26 cellular contexts compared by ENCODE assay signal in the genomic region with DNA sequence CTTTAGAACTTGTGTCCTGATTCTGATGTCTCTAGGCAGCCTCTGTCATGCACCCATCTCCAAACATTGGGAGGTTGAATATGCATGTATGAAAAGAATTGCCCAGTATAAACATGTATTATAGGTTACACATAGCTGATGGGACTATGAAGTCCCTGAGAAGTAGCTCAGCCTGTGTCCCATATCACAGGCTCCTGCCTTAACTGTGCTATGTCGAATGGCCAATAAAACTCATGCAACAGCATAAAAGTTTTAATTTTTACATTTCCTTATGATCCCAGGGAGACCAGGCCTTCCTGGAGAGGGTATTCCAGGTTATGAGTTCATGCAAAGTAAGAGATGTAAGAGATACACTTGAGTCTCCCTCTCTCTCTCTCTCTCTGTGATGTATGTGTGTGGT.
"Had no signal": no experiment of that assay in that cellular context is flagged by ENCODE, and none has a peak within 500 bp of the region (broad histone marks: within the 10 kb centered on the region; RNA-seq: fewer than 3 reads in every experiment).

No MANE protein-coding gene starts in this region.

- H3K27ac ChIP-seq: stomach, suprapubic skin, testis, thyroid gland, tibial artery, tibial nerve, transverse colon, upper lobe of left lung, upper lobe of right lung, uterus, vagina had no signal

- H3K4me3 ChIP-seq: stomach, suprapubic skin, testis, thoracic aorta, thyroid gland, tibial artery, tibial nerve, transverse colon, upper lobe of left lung, upper lobe of right lung, uterus, vagina had no signal

- DNase-seq: stimulated activated CD4-positive, alpha-beta T cell treated with anti-CD3 and anti-CD28 coated beads, Interleukin-2, amount 100 ng/mL, for 48 hours; stimulated activated CD4-positive, alpha-beta T cell treated with anti-CD3 and anti-CD28 coated beads, Interleukin-4, amount 100 ng/mL, for 1 hour; stimulated activated CD4-positive, alpha-beta T cell treated with anti-CD3 and anti-CD28 coated beads, Interleukin-4, amount 100 ng/mL, for 24 hours; stimulated activated CD4-positive, alpha-beta T cell treated with anti-CD3 and anti-CD28 coated beads, Interleukin-4, amount 100 ng/mL, for 4 hours; stimulated activated CD8-positive, alpha-beta memory T cell treated with anti-CD3 and anti-CD28 coated beads, Interleukin-4, amount 100 ng/mL, for 48 hours; stimulated activated naive B cell treated with anti-CD40 and anti-IgM and Interleukin-4, amounts not matched to agents 10 μg/mL and 1 μg/mL and 100 μg/mL, for 72 hours; stimulated activated naive CD4-positive, alpha-beta T cell; stimulated activated naive CD4-positive, alpha-beta T cell treated with Interleukin-2 at 50 U/mL for 16 hours; stimulated activated naive CD8-positive, alpha-beta T cell treated with anti-CD3 and anti-CD28 coated beads, Interleukin-15, amount 100 ng/mL, for 72 hours; stimulated activated naive CD8-positive, alpha-beta T cell treated with anti-CD3 and anti-CD28 coated beads, Interleukin-15, Interleukin-2, amounts not matched to agents 100 U/mL and 50 U/mL, for 24 hours; stomach; substantia nigra; testis; thyroid gland; tibial artery; transverse colon; trophoblast cell; upper lobe of left lung; upper lobe of right lung; uterus had no signal

- H3K9me3 ChIP-seq: stomach, suprapubic skin, testis, thoracic aorta, thyroid gland, tibial artery, tibial nerve, transverse colon, upper lobe of left lung, upper lobe of right lung, uterus, vagina had no signal

- H3K36me3 ChIP-seq: stomach, suprapubic skin, thoracic aorta, thyroid gland, tibial artery, tibial nerve, transverse colon, upper lobe of left lung, upper lobe of right lung, uterus, vagina had no signal

- H3K4me1 ChIP-seq: suprapubic skin, testis, thyroid gland, transverse colon, upper lobe of left lung, upper lobe of right lung, uterus, vagina had no signal

- H3K27me3 ChIP-seq: stomach, suprapubic skin, testis, thyroid gland, tibial artery, tibial nerve, transverse colon, upper lobe of left lung, upper lobe of right lung, uterus, vagina had no signal

- ATAC-seq: stimulated activated effector memory CD8-positive, alpha-beta T cell treated with anti-CD3 and anti-CD28 coated beads, Interleukin-12 subunit alpha, Interleukin-12 subunit beta, amount 100 ng/mL, for 72 hours; stimulated activated memory B cell treated with anti-CD40 and anti-IgM and Interleukin-4, amounts not matched to agents 10 μg/mL and 1 μg/mL and 100 μg/mL, for 72 hours; stimulated activated naive B cell treated with anti-CD40 and anti-IgM and Interleukin-4, amounts not matched to agents 10 μg/mL and 1 μg/mL and 100 μg/mL, for 72 hours; stimulated activated naive CD8-positive, alpha-beta T cell treated with anti-CD3 and anti-CD28 coated beads, Interleukin-15, amount 100 ng/mL, for 72 hours; stimulated activated naive CD8-positive, alpha-beta T cell treated with anti-CD3 and anti-CD28 coated beads, Interleukin-15, Interleukin-2, amounts not matched to agents 100 U/mL and 50 U/mL, for 24 hours; upper lobe of right lung had no signal
